Comparison of ENCODE assay signal across 12 cellular contexts in the genomic region with DNA sequence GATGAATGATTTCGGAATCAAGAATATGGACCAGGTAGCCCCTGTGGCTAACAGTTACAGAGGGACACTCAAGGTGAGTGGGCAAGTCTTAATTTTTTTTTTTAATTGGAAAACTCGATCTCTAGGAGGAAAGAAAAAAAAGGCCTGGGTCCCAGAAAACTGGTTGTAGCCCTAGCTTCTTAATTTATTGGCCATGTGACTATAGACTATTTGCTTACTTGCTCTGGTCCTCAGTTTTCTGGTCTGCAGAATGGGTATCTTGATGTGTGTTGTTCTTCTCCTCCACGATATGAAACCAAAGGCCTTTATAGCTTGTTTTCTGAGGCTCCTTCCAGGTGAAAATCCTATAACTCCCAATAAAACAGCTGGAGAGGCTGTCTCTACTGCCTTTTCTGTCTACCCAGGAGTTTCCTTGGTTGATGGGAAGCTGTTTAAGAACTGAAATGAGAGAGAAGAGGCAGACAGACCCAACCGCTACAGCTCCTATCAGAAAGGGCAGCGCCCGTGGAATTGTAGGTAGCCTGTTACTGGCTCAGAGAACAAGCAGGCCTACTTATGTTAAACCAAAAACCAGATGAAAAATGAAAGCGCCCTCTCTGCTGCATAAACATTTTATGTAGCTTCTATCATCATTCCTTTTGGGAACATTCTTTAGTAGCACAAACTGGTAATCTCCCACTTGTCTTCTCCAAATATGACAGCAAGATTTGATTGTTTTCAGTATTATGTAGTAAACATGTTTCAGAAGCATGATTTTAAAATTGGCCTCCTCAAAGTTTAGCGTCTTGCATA. TPM values are rescaled to one million over a fixed set of nuclear protein-coding genes. Genes with fewer than 3 reads are reported as not detected.
A peak's percentile ranks its signal among the peaks of the same experiment; 100 is the strongest.
DNase-seq lines count a peak whose midpoint lies in the region; ATAC-seq and TF ChIP-seq lines count a peak whose summit lies in the region.
"Had no signal": no experiment of that assay in that cellular context is flagged by ENCODE, and none has a peak within 500 bp of the region (broad histone marks: within the 10 kb centered on the region; RNA-seq: fewer than 3 reads in every experiment).

No MANE protein-coding gene starts in this region.

- no peak overlapping the region for H2AFZ ChIP-seq in H9 (ENCODE audit: low read length)

- DNase-seq in H9 (peak; percentile 21), WTC11 (ENCODE audit: low spot score) (no peak), fibroblast of villous mesenchyme (ENCODE audit: low read depth) (no peak), DMS79 (lab: John Stamatoyannopoulos, UW) (no peak), germinal center (ENCODE audit: low spot score) (no peak), SIG-M5 (lab: John Stamatoyannopoulos, UW) (no peak), NCI-H2081 (lab: John Stamatoyannopoulos, UW) (no peak)
- DNase-seq: activated B cell treated with CpG ODN at 0.5 μM for 24 hours; activated effector memory CD4-positive, alpha-beta T cell treated with anti-CD3 and anti-CD28 coated beads, Interleukin-2, amount 50 U/mL, for 16 hours; COR-L47; immature natural killer cell had no signal

- no peak overlapping the region for H2BK5ac ChIP-seq in H9 (ENCODE audit: insufficient read length, low read length)

- H3K27me3 Mint-ChIP-seq in H9 (ENCODE audit: low read depth) (no peaks in the 10 kb centered on the region), WTC11 (ENCODE audit: low read depth) (no peaks in the 10 kb centered on the region)
- H3K27me3 Mint-ChIP-seq: activated B cell treated with CpG ODN at 0.5 μM for 24 hours had no signal

- ATAC-seq in WTC11, result no peak

- H3K4me3 Mint-ChIP-seq in H9 (peak overlapping the region in 1 of 2 experiments; percentile 23; a peak in 1 of 5 replicates), WTC11 (peak overlapping the region; percentile 50)
- H3K4me3 Mint-ChIP-seq: activated B cell treated with CpG ODN at 0.5 μM for 24 hours, immature natural killer cell had no signal

- H3K36me3 Mint-ChIP-seq in H9 (ENCODE audit: insufficient read depth in 1 of 3, low read depth in 3 of 3) (peaks cover 32 to 50% (median 42%) of the 10 kb centered on the region in 3 experiments), WTC11 (peaks cover 40% of the 10 kb centered on the region)

- H3K27me3 ChIP-seq in H9 (ENCODE audit: insufficient read depth, low read length), result no peaks in the 10 kb centered on the region

- no peak overlapping the region for H2BK15ac ChIP-seq in H9 (ENCODE audit: low read depth, low read length)

- H3K4me1 Mint-ChIP-seq in H9 (peaks cover 71 to 77% of the 10 kb centered on the region in 2 experiments), WTC11 (peaks cover 76% of the 10 kb centered on the region)

- H3K23me2 ChIP-seq in H9 (ENCODE audit: insufficient read length, low read depth, low read length, poor library complexity, severe bottlenecking), result peaks cover 14% of the 10 kb centered on the region

- no peak overlapping the region for H2AK5ac ChIP-seq in H9 (ENCODE audit: insufficient read length, low read length)

- H3K14ac ChIP-seq in H9 (ENCODE audit: insufficient read depth, low read length), result no peak overlapping the region

- H3K9me3 ChIP-seq in H9 (ENCODE audit: control insufficient read depth, low read depth, low read length), result no peaks in the 10 kb centered on the region

- H3T11ph ChIP-seq in H9 (ENCODE audit: low read length), result no peak overlapping the region

- no peak overlapping the region for H4K91ac ChIP-seq in H9 (ENCODE audit: insufficient read length, low read depth, low read length)

- H3K27ac Mint-ChIP-seq in H9, result peak overlapping the region in 2 of 3 experiments; percentile 67 to 90; a peak in 6 of 7 replicates
- peak overlapping the region; percentile 96 for H3K27ac Mint-ChIP-seq in WTC11
- H3K27ac Mint-ChIP-seq: activated B cell treated with CpG ODN at 0.5 μM for 24 hours, immature natural killer cell had no signal

- H4K8ac ChIP-seq in H9 (replicated peaks; ENCODE audit: insufficient read length, low read depth, low read length), result no peak overlapping the region

- no CpG with 5 or more reads among the region's 8 CpGs for whole genome bisulfite sequencing in H9 (ENCODE audit: extremely low coverage, insufficient read length, low lambda C conversion rate)

- no peak overlapping the region for H3K4ac ChIP-seq in H9 (ENCODE audit: low read depth, low read length)

- H3K9ac ChIP-seq in H9 (ENCODE audit: extremely low read depth, insufficient read length, low read length), result no peak overlapping the region

- H2BK120ac ChIP-seq in H9 (ENCODE audit: low read depth, low read length, poor library complexity, severe bottlenecking), result no peak overlapping the region

- H3K23ac ChIP-seq in H9 (ENCODE audit: insufficient read length, low read depth, low read length), result no peak overlapping the region

- peaks cover 10% of the 10 kb centered on the region for H3K79me1 ChIP-seq in H9 (ENCODE audit: insufficient read depth, low read depth, low read length, poor library complexity, severe bottlenecking)

- H3K9me3 Mint-ChIP-seq in H9 (no peaks in the 10 kb centered on the region; a peak in 1 of 5 replicates), WTC11 (no peaks in the 10 kb centered on the region)
- H3K9me3 Mint-ChIP-seq: activated B cell treated with CpG ODN at 0.5 μM for 24 hours, immature natural killer cell had no signal

- peak overlapping the region; percentile 0 for H3K4me3 ChIP-seq in fibroblast of villous mesenchyme (ENCODE audit: low read depth, low read length)
- peak overlapping the region in 3 of 7 experiments; percentile 72 to 89 (median 85) for H3K4me3 ChIP-seq in skin epidermis

- H3K56ac ChIP-seq in H9 (ENCODE audit: insufficient read length, low read depth, low read length), result no peak overlapping the region

- POLR2A ChIA-PET in WTC11 (lab: Charles Lee), result interaction anchor here (0.6 kb wide), 1 partner anchor 172 kb away, joined by 6 read pairs; no protein-coding TSS in a partner anchor

- H3K4me2 ChIP-seq in H9 (ENCODE audit: insufficient read depth, insufficient read length, low read length), result no peak overlapping the region

- H3K4me1 ChIP-seq in H9 (ENCODE audit: insufficient read depth, low read length), result peaks cover 24% of the 10 kb centered on the region

- H2BK20ac ChIP-seq in H9 (ENCODE audit: low read depth, low read length, poor library complexity, severe bottlenecking), result no peak overlapping the region

- H3K27ac ChIP-seq in H9 (ENCODE audit: insufficient read length, low read depth, low read length), result no peak overlapping the region
- peak overlapping the region in 13 of 21 experiments; percentile 1 to 100 (median 98) for H3K27ac ChIP-seq in skin epidermis

- H4K5ac ChIP-seq in H9 (ENCODE audit: insufficient read length, low read depth, low read length), result no peak overlapping the region

- H3K18ac ChIP-seq in H9 (ENCODE audit: insufficient read length, low read depth, low read length), result no peak overlapping the region

- CTCF ChIA-PET in WTC11 (lab: Charles Lee), result interaction anchor here (1.6 to 1.7 kb wide), 2 partner anchors 141 to 316 kb away, joined by 3 to 4 read pairs; no protein-coding TSS in a partner anchor

- H3K79me2 ChIP-seq in H9 (ENCODE audit: insufficient read depth, low read length), result peaks cover 24% of the 10 kb centered on the region; the same call in 1 of the 2 replicates

- no peak for TF ChIP-seq CTCF in H9 (conservative IDR thresholded peaks at IDR 0.05)
- no peak for TF ChIP-seq CTCF in WTC11 (IDR thresholded peaks at IDR 0.05)
- TF ChIP-seq CTCF in fibroblast of villous mesenchyme (IDR thresholded peaks at IDR 0.05; ENCODE audit: insufficient read depth, low read depth, low read length), result no peak

- no peaks in the 10 kb centered on the region for H4K20me1 ChIP-seq in H9 (ENCODE audit: control insufficient read depth, insufficient read depth, insufficient read length)

- H2BK12ac ChIP-seq in H9 (ENCODE audit: insufficient read length, low read depth, low read length), result no peak overlapping the region

TF ChIP-seq in WTC11, 78 proteins besides CTCF, POLR2A, EP300 and RAD21 (continues in another document):
- TF ChIP-seq, protein P1, sequence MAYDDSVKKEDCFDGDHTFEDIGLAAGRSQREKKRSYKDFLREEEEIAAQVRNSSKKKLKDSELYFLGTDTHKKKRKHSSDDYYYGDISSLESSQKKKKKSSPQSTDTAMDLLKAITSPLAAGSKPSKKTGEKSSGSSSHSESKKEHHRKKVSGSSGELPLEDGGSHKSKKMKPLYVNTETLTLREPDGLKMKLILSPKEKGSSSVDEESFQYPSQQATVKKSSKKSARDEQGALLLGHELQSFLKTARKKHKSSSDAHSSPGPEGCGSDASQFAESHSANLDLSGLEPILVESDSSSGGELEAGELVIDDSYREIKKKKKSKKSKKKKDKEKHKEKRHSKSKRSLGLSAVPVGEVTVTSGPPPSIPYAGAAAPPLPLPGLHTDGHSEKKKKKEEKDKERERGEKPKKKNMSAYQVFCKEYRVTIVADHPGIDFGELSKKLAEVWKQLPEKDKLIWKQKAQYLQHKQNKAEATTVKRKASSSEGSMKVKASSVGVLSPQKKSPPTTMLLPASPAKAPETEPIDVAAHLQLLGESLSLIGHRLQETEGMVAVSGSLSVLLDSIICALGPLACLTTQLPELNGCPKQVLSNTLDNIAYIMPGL (CRISPR knock-in tag; IDR thresholded peaks at IDR 0.05), result no peak
- TF ChIP-seq TCF7 (CRISPR knock-in tag; IDR thresholded peaks at IDR 0.05; ENCODE audit: low read depth), result no peak
- TF ChIP-seq, protein P2, sequence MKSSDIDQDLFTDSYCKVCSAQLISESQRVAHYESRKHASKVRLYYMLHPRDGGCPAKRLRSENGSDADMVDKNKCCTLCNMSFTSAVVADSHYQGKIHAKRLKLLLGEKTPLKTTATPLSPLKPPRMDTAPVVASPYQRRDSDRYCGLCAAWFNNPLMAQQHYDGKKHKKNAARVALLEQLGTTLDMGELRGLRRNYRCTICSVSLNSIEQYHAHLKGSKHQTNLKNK (CRISPR knock-in tag; IDR thresholded peaks at IDR 0.05), result no peak
- no peak for TF ChIP-seq ZNF138 (CRISPR knock-in tag; conservative IDR thresholded peaks at IDR 0.05)
- no peak for TF ChIP-seq NFE2L1 (CRISPR knock-in tag; IDR thresholded peaks at IDR 0.05)
- TF ChIP-seq ZBTB21 (CRISPR knock-in tag; IDR thresholded peaks at IDR 0.05; ENCODE audit: borderline replicate concordance), result no peak
- no peak for TF ChIP-seq ZNF396 (CRISPR knock-in tag; IDR thresholded peaks at IDR 0.05; ENCODE audit: borderline replicate concordance)
- no peak for TF ChIP-seq ZNF232 (CRISPR knock-in tag; IDR thresholded peaks at IDR 0.05)
- no peak for TF ChIP-seq PRRX2 (CRISPR knock-in tag; IDR thresholded peaks at IDR 0.05)
- TF ChIP-seq, protein P3, sequence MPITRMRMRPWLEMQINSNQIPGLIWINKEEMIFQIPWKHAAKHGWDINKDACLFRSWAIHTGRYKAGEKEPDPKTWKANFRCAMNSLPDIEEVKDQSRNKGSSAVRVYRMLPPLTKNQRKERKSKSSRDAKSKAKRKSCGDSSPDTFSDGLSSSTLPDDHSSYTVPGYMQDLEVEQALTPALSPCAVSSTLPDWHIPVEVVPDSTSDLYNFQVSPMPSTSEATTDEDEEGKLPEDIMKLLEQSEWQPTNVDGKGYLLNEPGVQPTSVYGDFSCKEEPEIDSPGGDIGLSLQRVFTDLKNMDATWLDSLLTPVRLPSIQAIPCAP (CRISPR knock-in tag; IDR thresholded peaks at IDR 0.05), result no peak

RNA-seq across cellular contexts. Expression of a gene that starts 4.5 kb away (rescaled TPM):
- total RNA-seq in H9 (2021) (32.7 and 35.3 TPM in 2 replicates), WTC11 (2021) (45.0 to 56.4 TPM (median 48.3 TPM) in 3 replicates), fibroblast of villous mesenchyme (36.7 and 45.8 TPM in 2 replicates)
